8 cellular contexts compared by ENCODE assay signal in genomic region chr9:112097712-112098688, GRCh38.
A peak's percentile ranks its signal among the peaks of the same experiment; 100 is the strongest.
DNase-seq lines count a peak whose midpoint lies in the region; ATAC-seq lines count a peak whose summit lies in the region.

No MANE protein-coding gene starts in this region.

- DNase-seq in ELR (ENCODE audit: low read depth) (peak; percentile 79), HS-27A (ENCODE audit: low read depth) (peak; percentile 50), NCI-H82 (lab: John Stamatoyannopoulos, UW) (peak; percentile 93), midbrain (lab: John Stamatoyannopoulos, UW) (peak; percentile 43), NK-92 (lab: John Stamatoyannopoulos, UW; ENCODE audit: unreplicated experiment) (no peak)
- peak; percentile 23 to 33 for DNase-seq in activated CD8-positive, alpha-beta memory T cell treated with anti-CD3 and anti-CD28 coated beads for 1 hour (ENCODE audit: extremely low read depth in 1 of 2, low read depth in 1 of 2)
- DNase-seq in effector memory CD8-positive, alpha-beta T cell = peak; percentile 62 to 71 (median 69)
- peak; percentile 33 for DNase-seq in stimulated activated CD8-positive, alpha-beta memory T cell treated with anti-CD3 and anti-CD28 coated beads, Interleukin-7, amount 100 ng/mL, for 24 hours (ENCODE audit: low read depth)

- no peaks in the 10 kb centered on the region for H3K9me3 Mint-ChIP-seq in effector memory CD8-positive, alpha-beta T cell

- peaks cover 11% of the 10 kb centered on the region for H3K36me3 Mint-ChIP-seq in effector memory CD8-positive, alpha-beta T cell (ENCODE audit: insufficient read depth)

- H3K27ac Mint-ChIP-seq in effector memory CD8-positive, alpha-beta T cell = no peak overlapping the region

- peak; percentile 93 for ATAC-seq in effector memory CD8-positive, alpha-beta T cell (replicated peaks)

- H3K27me3 Mint-ChIP-seq in effector memory CD8-positive, alpha-beta T cell = no peaks in the 10 kb centered on the region

- no peak overlapping the region for H3K4me3 Mint-ChIP-seq in effector memory CD8-positive, alpha-beta T cell

- peaks cover 15 to 25% of the 10 kb centered on the region in 2 donors for H3K4me1 Mint-ChIP-seq in effector memory CD8-positive, alpha-beta T cell (ENCODE audit: low read depth in 2 of 2)
